Comparison of ENCODE assay signal across 18 cellular contexts in the genomic region with DNA sequence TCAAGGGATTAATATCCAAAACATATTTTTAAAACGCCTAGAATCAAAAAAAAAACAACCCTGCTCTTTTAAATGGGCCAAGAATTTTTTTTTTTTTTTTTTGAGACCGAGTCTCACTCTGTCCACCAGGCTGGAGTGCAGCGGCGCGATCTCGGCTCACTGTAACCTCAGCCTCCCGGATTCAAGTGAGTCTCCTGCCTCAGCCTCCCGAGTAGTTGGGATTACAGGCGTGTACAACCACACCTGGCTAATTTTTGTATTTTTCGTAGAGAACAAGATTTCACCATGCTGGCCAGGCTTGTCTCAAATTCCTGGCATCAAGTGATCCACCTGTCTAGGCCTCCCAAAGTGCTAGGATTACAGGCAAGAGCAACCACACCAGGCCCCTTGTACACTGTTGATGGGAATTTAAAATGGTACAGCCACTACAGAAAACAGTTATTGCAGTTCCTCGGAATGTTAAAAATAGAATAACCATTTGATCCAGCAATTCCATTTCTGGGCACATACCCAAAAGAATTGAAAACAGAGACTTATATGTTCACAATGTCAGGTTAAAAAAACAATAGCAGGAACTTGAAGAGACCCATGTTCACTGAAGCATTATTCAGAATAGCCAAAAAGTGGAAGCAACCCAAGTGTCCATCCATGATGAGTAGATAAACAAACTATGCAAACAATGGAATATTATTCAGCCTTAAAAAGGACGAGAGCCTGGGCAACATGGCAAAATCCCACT. TPM values are rescaled to one million over a fixed set of nuclear protein-coding genes. Genes with fewer than 3 reads are reported as not detected.
DNase-seq lines count a peak whose midpoint lies in the region; ATAC-seq and TF ChIP-seq lines count a peak whose summit lies in the region.
"Had no signal": no experiment of that assay in that cellular context is flagged by ENCODE, and none has a peak within 500 bp of the region (broad histone marks: within the 10 kb centered on the region; RNA-seq: fewer than 3 reads in every experiment).

No MANE protein-coding gene starts in this region.

- no peaks in the 10 kb centered on the region; the same call in 1 of the 2 replicates for H3K4me1 ChIP-seq in HEK293 (ENCODE audit: control insufficient read depth, insufficient read depth, low read length)
- H3K4me1 ChIP-seq in gastrocnemius medialis: peaks cover 4 to 7% of the 10 kb centered on the region in 2 donors

- no peak for TF ChIP-seq POLR2A in gastrocnemius medialis (IDR thresholded peaks at IDR 0.05)

- POLR2A ChIA-PET in HEK293 (lab: Yijun Ruan, JAX): interaction anchor here (0.7 kb wide), 1 partner anchor 61 kb away, joined by 6 read pairs; no protein-coding TSS in a partner anchor

- CTCF ChIA-PET in HEK293 (lab: Yijun Ruan, JAX): interaction anchor here (0.6 to 0.9 kb wide), 3 partner anchors 52 to 181 kb away, joined by 3 to 5 read pairs (median 4); no protein-coding TSS in a partner anchor

- H3K36me3 ChIP-seq in HEK293 (ENCODE audit: control insufficient read depth in 2 of 2, insufficient read depth in 1 of 2, low read length in 2 of 2): no peaks in the 10 kb centered on the region
- no peaks in the 10 kb centered on the region for H3K36me3 ChIP-seq in gastrocnemius medialis
- H3K36me3 ChIP-seq: spleen, WERI-Rb-1 had no signal

- H3K4me3 ChIP-seq in HEK293 (ENCODE audit: low read depth, low read length): no peak overlapping the region
- H3K4me3 ChIP-seq in astrocyte of the spinal cord (ENCODE audit: low read depth, low read length): no peak overlapping the region
- H3K4me3 ChIP-seq in fibroblast of the aortic adventitia (ENCODE audit: low read depth, low read length): no peak overlapping the region
- no peak overlapping the region for H3K4me3 ChIP-seq in gastrocnemius medialis
- H3K4me3 ChIP-seq: GM23248, spleen had no signal

- intact Hi-C loops in gastrocnemius medialis (cut with DNase I; ENCODE audit: low total_unique reads): no loop called here

- H3K27ac ChIP-seq in HEK293 (ENCODE audit: extremely low read depth, low read depth, low read length): no peak overlapping the region
- H3K27ac ChIP-seq in gastrocnemius medialis: peak overlapping the region; percentile 40 to 73 (median 59)
- H3K27ac ChIP-seq: GM23248, spleen, WERI-Rb-1 had no signal

- no peaks in the 10 kb centered on the region for H3K9me3 ChIP-seq in HEK293 (ENCODE audit: control insufficient read depth, insufficient read depth, low read depth, low read length)
- no peaks in the 10 kb centered on the region for H3K9me3 ChIP-seq in gastrocnemius medialis
- H3K9me3 ChIP-seq: spleen had no signal

- DNase-seq in astrocyte of the spinal cord (ENCODE audit: low read depth, low spot score) (peak; percentile 75), fibroblast of the aortic adventitia (ENCODE audit: low read depth) (peak; percentile 90), gastrocnemius medialis (no peak), GM19240 (ENCODE audit: insufficient read length, low spot score) (no peak), NCI-H526 (lab: John Stamatoyannopoulos, UW) (no peak), SW480 (ENCODE audit: low spot score) (no peak)
- DNase-seq: activated CD8-positive, alpha-beta T cell treated with anti-CD3 and anti-CD28 coated beads for 36 hours; amniotic stem cell; EL; GM23248; mesendoderm; NCI-H187 treated with DMSO at 0.1 percent for 48 hours; NCI-H748 treated with DMSO at 0.1 percent for 48 hours; stimulated activated naive CD8-positive, alpha-beta T cell treated with anti-CD3 and anti-CD28 coated beads, Interleukin-15, Interleukin-2, amounts not matched to agents 100 U/mL and 50 U/mL, for 24 hours; WERI-Rb-1 had no signal

- in situ Hi-C loops in astrocyte of the spinal cord (cut with HindIII; ENCODE audit: low sequenced_read_pairs): no loop called here
- in situ Hi-C loops in gastrocnemius medialis (cut with MboI; ENCODE audit: low sequenced_read_pairs in 4 of 4): no loop called here

- H3K27me3 ChIP-seq in gastrocnemius medialis: peaks cover 0 to 6% (median 4%) of the 10 kb centered on the region in 3 donors

- TF ChIP-seq CTCF in HEK293 (tag by site-specific recombination; IDR thresholded peaks at IDR 0.05) (no peak), astrocyte of the spinal cord (IDR thresholded peaks at IDR 0.05; ENCODE audit: low read depth, low read length) (no peak), fibroblast of the aortic adventitia (IDR thresholded peaks at IDR 0.05; ENCODE audit: insufficient read depth, low read length) (peak; percentile 0), gastrocnemius medialis (IDR thresholded peaks at IDR 0.05 in 4 of 5, conservative IDR thresholded peaks at IDR 0.05 in 1 of 5) (no peak)

- peak in 1 of 2 donors; percentile 5 for ATAC-seq in gastrocnemius medialis
- ATAC-seq in GM18511 (IDR thresholded peaks at IDR 0.05; ENCODE audit: unreplicated experiment): no peak
- ATAC-seq: activated CD8-positive, alpha-beta T cell treated with anti-CD3 and anti-CD28 coated beads for 36 hours; stimulated activated naive CD8-positive, alpha-beta T cell treated with anti-CD3 and anti-CD28 coated beads, Interleukin-15, Interleukin-2, amounts not matched to agents 100 U/mL and 50 U/mL, for 24 hours had no signal

TF ChIP-seq in HEK293, 187 proteins besides CTCF, POLR2A, EP300 and RAD21:
- TF ChIP-seq ZNF202 (tag by site-specific recombination; IDR thresholded peaks at IDR 0.05; ENCODE audit: borderline replicate concordance) (no peak), ZNF146 (tag by site-specific recombination; IDR thresholded peaks at IDR 0.05) (peak; percentile 72)

RNA-seq across cellular contexts. Expression of a gene that starts 3.1 kb away (rescaled TPM):
- 43.6 and 50.0 TPM in 2 replicates for total RNA-seq in fibroblast of the aortic adventitia (ENCODE audit: low replicate concordance)
- total RNA-seq in gastrocnemius medialis: 10 to 100 TPM in 3 of 4 donors, 1 to 10 TPM in 1; 7.3 to 59.4 (median 20.8) TPM
- total RNA-seq: activated CD8-positive, alpha-beta T cell treated with anti-CD3 and anti-CD28 coated beads for 36 hours had no signal

RNA-seq across cellular contexts. Expression of a gene that starts 35.2 kb away (rescaled TPM):
- total RNA-seq in fibroblast of the aortic adventitia (ENCODE audit: low replicate concordance): 3.1 and 4.8 TPM in 2 replicates
- total RNA-seq in gastrocnemius medialis: 1 to 10 TPM; 1.4 to 3.9 (median 1.4) TPM

Comparison
In these comparisons a context has a peak if more than half of its experiments do, and no peak if none do; other contexts are left out.
1. DNase-seq: peak in astrocyte of the spinal cord (single experiment) and fibroblast of the aortic adventitia (single experiment); none in gastrocnemius medialis (0 of 2), GM19240 (single experiment), NCI-H526 (0 of 2) and SW480 (single experiment).